ENCODE assay signal across 11 cellular contexts in the genomic region with DNA sequence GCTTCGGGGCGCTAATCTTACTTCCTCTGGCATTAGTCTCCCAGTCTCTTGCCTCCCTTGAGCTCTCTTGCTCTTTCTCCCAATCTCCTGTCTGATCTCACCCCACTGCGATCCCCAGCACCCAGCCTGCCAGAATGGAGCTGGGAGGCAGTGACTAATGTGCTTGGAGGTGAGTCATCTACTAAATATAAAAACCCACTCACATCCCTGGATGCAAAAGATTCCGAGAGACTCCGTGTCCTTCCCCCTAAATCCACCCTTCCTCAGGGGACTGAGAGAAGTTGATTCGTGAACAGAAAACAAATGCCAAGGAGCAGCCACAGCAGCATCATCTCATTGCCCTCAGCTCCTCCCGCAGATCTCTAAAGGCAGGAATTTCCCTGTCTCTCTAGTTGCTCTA. TPM values are rescaled to one million over a fixed set of nuclear protein-coding genes. Genes with fewer than 3 reads are reported as not detected.
A peak's percentile ranks its signal among the peaks of the same experiment; 100 is the strongest.
DNase-seq lines count a peak whose midpoint lies in the region; ATAC-seq, FAIRE-seq and TF ChIP-seq lines count a peak whose summit lies in the region.
"Had no signal": no experiment of that assay in that cellular context is flagged by ENCODE, and none has a peak within 500 bp of the region (broad histone marks: within the 10 kb centered on the region; RNA-seq: fewer than 3 reads in every experiment).

No MANE protein-coding gene starts in this region.

- DNase-seq in DMS53 treated with DMSO at 0.1 percent for 48 hours (lab: John Stamatoyannopoulos, UW; ENCODE audit: unreplicated experiment) (peak; percentile 56), RCC 7860 (ENCODE audit: low spot score) (peak; percentile 73), omental fat pad (ENCODE audit: low spot score) (no peak), kidney (no peak), GM12892 (ENCODE audit: insufficient read length) (no peak)
- DNase-seq in effector memory CD4-positive, alpha-beta T cell = no peak
- DNase-seq: activated CD8-positive, alpha-beta memory T cell treated with anti-CD3 and anti-CD28 coated beads for 24 hours; NCI-H774; retina had no signal

- no peak for TF ChIP-seq CTCF in omental fat pad (IDR thresholded peaks at IDR 0.05)
- TF ChIP-seq CTCF in kidney (IDR thresholded peaks at IDR 0.05; ENCODE audit: borderline replicate concordance, extremely low read depth, insufficient read depth) = no peak

- no peaks in the 10 kb centered on the region for H3K27me3 ChIP-seq in effector memory CD4-positive, alpha-beta T cell (replicated peaks; ENCODE audit: control insufficient read depth, insufficient read depth, low read length, poor library complexity, severe bottlenecking)

- peak; percentile 61 for ATAC-seq in esophagus mucosa
- peak; percentile 67 for ATAC-seq in omental fat pad (ENCODE audit: low FRiP score)
- no peak for ATAC-seq in GM19023 (IDR thresholded peaks at IDR 0.05; ENCODE audit: unreplicated experiment)

- H3K36me3 ChIP-seq in kidney (ENCODE audit: control insufficient read depth in 1 of 2, insufficient read depth in 2 of 2, low read length in 2 of 2) = no peaks in the 10 kb centered on the region
- no peaks in the 10 kb centered on the region for H3K36me3 ChIP-seq in effector memory CD4-positive, alpha-beta T cell (ENCODE audit: control insufficient read depth, insufficient read depth, low read length)

- no peak for TF ChIP-seq POLR2A in GM12892 (IDR thresholded peaks at IDR 0.05; ENCODE audit: low read depth, low read length)

- intact Hi-C loops in kidney (cut with DNase I) = no loop called here

- H3K27ac ChIP-seq in kidney (ENCODE audit: low read depth in 2 of 2, low read length in 2 of 2) = no peak overlapping the region
- H3K27ac ChIP-seq in effector memory CD4-positive, alpha-beta T cell (ENCODE audit: insufficient read depth, low read length, poor library complexity, severe bottlenecking) = no peak overlapping the region

- H3K4me1 ChIP-seq in kidney (ENCODE audit: control insufficient read depth in 1 of 2, insufficient read depth in 1 of 2, low read depth in 1 of 2, low read length in 2 of 2) = no peaks in the 10 kb centered on the region
- no peaks in the 10 kb centered on the region for H3K4me1 ChIP-seq in effector memory CD4-positive, alpha-beta T cell (ENCODE audit: control insufficient read depth, insufficient read depth, low read length, poor library complexity, severe bottlenecking)

- FAIRE-seq in RCC 7860 (lab: Jason Lieb, UNC) (peak; percentile 52), kidney (lab: Jason Lieb, UNC) (no peak), GM12892 (lab: Jason Lieb, UNC) (no peak)

- H3K4me3 ChIP-seq in kidney (ENCODE audit: low read length in 2 of 2) = no peak overlapping the region
- no peak overlapping the region for H3K4me3 ChIP-seq in effector memory CD4-positive, alpha-beta T cell (ENCODE audit: insufficient read depth, low read depth, low read length, poor library complexity, severe bottlenecking)

- H3K9ac ChIP-seq in kidney (ENCODE audit: low read length in 2 of 2) = no peak overlapping the region

- no peaks in the 10 kb centered on the region for H3K9me3 ChIP-seq in kidney (ENCODE audit: control insufficient read depth in 1 of 2, low read length in 2 of 2)
- H3K9me3 ChIP-seq in effector memory CD4-positive, alpha-beta T cell (ENCODE audit: control insufficient read depth, low read length) = no peaks in the 10 kb centered on the region

RNA-seq across cellular contexts. Expression of a gene that starts 45.7 kb away (rescaled TPM):
- total RNA-seq in esophagus mucosa (not detected), omental fat pad (1 to 10 TPM in 1 of 4 donors, under 1 TPM in 1, not detected in 2; 0.19 to 1.3 TPM), kidney (2.9 TPM)
- 1.8 TPM for polyA plus RNA-seq in kidney (ENCODE audit: insufficient read depth, low read depth, low replicate concordance)
- polyA plus RNA-seq in GM12892 (2012; ENCODE audit: missing spikeins) = not detected

Comparison
In these comparisons a context has a peak if more than half of its experiments do, and no peak if none do; other contexts are left out.
1. DNase-seq: peak in DMS53 treated with DMSO at 0.1 percent for 48 hours (single experiment) and RCC 7860 (single experiment); none in omental fat pad (single experiment), kidney (single experiment), effector memory CD4-positive, alpha-beta T cell (0 of 3) and GM12892 (single experiment).